In genomic region chr10:6778992-6779701, GRCh38 we compare ENCODE assay signal across 10 cellular contexts.
DNase-seq lines count a peak whose midpoint lies in the region; ATAC-seq and TF ChIP-seq lines count a peak whose summit lies in the region.
"Had no signal": no experiment of that assay in that cellular context is flagged by ENCODE, and none has a peak within 500 bp of the region (broad histone marks: within the 10 kb centered on the region; RNA-seq: fewer than 3 reads in every experiment).

No MANE protein-coding gene starts in this region.

- H4K20me1 ChIP-seq in MM.1S (ENCODE audit: insufficient read depth, low read length) = no peaks in the 10 kb centered on the region

- peaks cover 9% of the 10 kb centered on the region for H3F3A ChIP-seq in MM.1S (ENCODE audit: insufficient read depth, low read length)

- H3K9ac ChIP-seq in mesenchymal stem cell (ENCODE audit: low read length) = peak overlapping the region; percentile 51
- H3K9ac ChIP-seq in MM.1S (ENCODE audit: low read length) = no peak overlapping the region

- H3K4me3 ChIP-seq in choroid plexus epithelial cell (ENCODE audit: low read depth, low read length) (no peak overlapping the region), mesenchymal stem cell (ENCODE audit: insufficient read depth in 1 of 2, low read depth in 1 of 2, low read length in 2 of 2) (no peak overlapping the region), MM.1S (ENCODE audit: low read length) (no peak overlapping the region)
- H3K4me3 ChIP-seq: thoracic aorta had no signal

- no peak overlapping the region for H2BK12ac ChIP-seq in mesenchymal stem cell (ENCODE audit: low read length in 2 of 2)

- no peaks in the 10 kb centered on the region for H3K79me2 ChIP-seq in MM.1S (ENCODE audit: low read length)

- H3K4me2 ChIP-seq in mesenchymal stem cell (ENCODE audit: low read length, poor library complexity, severe bottlenecking) (no peak overlapping the region), MM.1S (ENCODE audit: low read depth, low read length) (no peak overlapping the region)

- no peak for ATAC-seq in GM18868 (IDR thresholded peaks at IDR 0.05; ENCODE audit: unreplicated experiment)

- H3K18ac ChIP-seq in mesenchymal stem cell (ENCODE audit: low read depth in 1 of 2, low read length in 2 of 2) = peak overlapping the region in 1 of 2 experiments; percentile 30

- peak; percentile 3; the same call in 1 of the 2 replicates for TF ChIP-seq RAD21 in Ishikawa (IDR thresholded peaks at IDR 0.05; ENCODE audit: low read depth)

- no peak overlapping the region for H3K27ac ChIP-seq in mesenchymal stem cell (ENCODE audit: low read length, poor library complexity, severe bottlenecking)
- H3K27ac ChIP-seq in MM.1S (ENCODE audit: low read length) = no peak overlapping the region
- H3K27ac ChIP-seq: thoracic aorta had no signal

- no peaks in the 10 kb centered on the region for H3K79me1 ChIP-seq in mesenchymal stem cell (replicated peaks; ENCODE audit: low read length, poor library complexity, severe bottlenecking)

- H2BK15ac ChIP-seq in mesenchymal stem cell (ENCODE audit: low read depth, poor library complexity, severe bottlenecking) = no peak overlapping the region

- no peak overlapping the region for H4K8ac ChIP-seq in mesenchymal stem cell (ENCODE audit: low read length)

- no peak overlapping the region for H3K23ac ChIP-seq in mesenchymal stem cell (ENCODE audit: low read length in 2 of 2)

- no peak overlapping the region for H3K4ac ChIP-seq in mesenchymal stem cell (ENCODE audit: low read depth in 1 of 2, low read length in 2 of 2)

- H2BK5ac ChIP-seq in mesenchymal stem cell (ENCODE audit: low read depth, low read length, poor library complexity, severe bottlenecking) = no peak overlapping the region

- H3K4me1 ChIP-seq in mesenchymal stem cell (ENCODE audit: control insufficient read depth, insufficient read depth, low read depth, low read length) = peaks cover 3% of the 10 kb centered on the region
- peaks cover 23% of the 10 kb centered on the region for H3K4me1 ChIP-seq in MM.1S (ENCODE audit: low read length)

- no peaks in the 10 kb centered on the region for H3K9me2 ChIP-seq in MM.1S (replicated peaks; ENCODE audit: insufficient read depth, low read length)

- no peak overlapping the region for H2AK5ac ChIP-seq in mesenchymal stem cell (ENCODE audit: low read length, severe bottlenecking)

- H4K91ac ChIP-seq in mesenchymal stem cell (ENCODE audit: low read length) = no peak overlapping the region

- no peak for TF ChIP-seq CTCF in choroid plexus epithelial cell (conservative IDR thresholded peaks at IDR 0.05; ENCODE audit: low read depth, low read length)
- no peak for TF ChIP-seq CTCF in MM.1S (IDR thresholded peaks at IDR 0.05; ENCODE audit: low read length)

- H3K9me3 ChIP-seq in mesenchymal stem cell (ENCODE audit: control insufficient read depth, low read length) (no peaks in the 10 kb centered on the region), MM.1S (replicated peaks; ENCODE audit: insufficient read depth, low read length) (no peaks in the 10 kb centered on the region)
- H3K9me3 ChIP-seq: thoracic aorta had no signal

- H3K36me3 ChIP-seq in mesenchymal stem cell (ENCODE audit: control insufficient read depth in 1 of 2, insufficient read depth in 2 of 2, low read depth in 1 of 2, low read length in 2 of 2) (no peaks in the 10 kb centered on the region), MM.1S (replicated peaks; ENCODE audit: insufficient read depth, low read length) (no peaks in the 10 kb centered on the region)
- H3K36me3 ChIP-seq: thoracic aorta had no signal

- DNase-seq in AG08395 (ENCODE audit: low spot score) (peak; percentile 94), choroid plexus epithelial cell (ENCODE audit: low read depth) (peak; percentile 75), mesenchymal stem cell (peak; percentile 91), MM.1S (no peak), NCI-H2107 (lab: John Stamatoyannopoulos, UW) (no peak), T-helper 9 cell (no peak)
- DNase-seq: COR-L47 had no signal

- 49% methylated on average over 3 of the region's 4 CpGs for WGBS in mesenchymal stem cell

- no peak overlapping the region for H3K14ac ChIP-seq in mesenchymal stem cell (ENCODE audit: low read length in 2 of 2)

- H2BK120ac ChIP-seq in mesenchymal stem cell (ENCODE audit: low read depth, low read length) = no peak overlapping the region

- peak; percentile 80; the same call in 1 of the 2 replicates for TF ChIP-seq EP300 in Ishikawa (IDR thresholded peaks at IDR 0.05; ENCODE audit: borderline replicate concordance)

- H2AFZ ChIP-seq in mesenchymal stem cell (ENCODE audit: low read depth, low read length) (no peak overlapping the region), MM.1S (ENCODE audit: low read length) (no peak overlapping the region)

- H3K27me3 ChIP-seq in mesenchymal stem cell (ENCODE audit: control insufficient read depth in 1 of 2, insufficient read depth in 1 of 2, low read length in 2 of 2) (no peaks in the 10 kb centered on the region), MM.1S (replicated peaks; ENCODE audit: insufficient read depth, low read length) (no peaks in the 10 kb centered on the region)

TF ChIP-seq in Ishikawa, 13 proteins besides CTCF, POLR2A, EP300 and RAD21:
- TF ChIP-seq TEAD4 (IDR thresholded peaks at IDR 0.05) = peak; percentile 94
- peak; percentile 53; the same call in 1 of the 2 replicates for TF ChIP-seq TCF12 (IDR thresholded peaks at IDR 0.05; ENCODE audit: low read depth)
- 0 out of 2 replicates have a peak, but pooled peaks have one; percentile 5 for TF ChIP-seq CEBPB (IDR thresholded peaks at IDR 0.05)
- TF ChIP-seq CREB1 (IDR thresholded peaks at IDR 0.05; ENCODE audit: low read depth) = peak; percentile 30; the same call in 1 of the 2 replicates
- no peak for TF ChIP-seq REST (IDR thresholded peaks at IDR 0.05; ENCODE audit: low read depth)
- peak; percentile 36; the same call in 1 of the 2 replicates for TF ChIP-seq FOXM1 (IDR thresholded peaks at IDR 0.05; ENCODE audit: borderline replicate concordance, low read depth)

Comparison
In these comparisons a context has a peak if more than half of its experiments do, and no peak if none do; other contexts are left out.
1. DNase-seq: peak in AG08395 (single experiment), choroid plexus epithelial cell (single experiment) and mesenchymal stem cell (single experiment); none in MM.1S (single experiment), NCI-H2107 (single experiment) and T-helper 9 cell (single experiment).